8 cellular contexts compared by ENCODE assay signal in the genomic region with DNA sequence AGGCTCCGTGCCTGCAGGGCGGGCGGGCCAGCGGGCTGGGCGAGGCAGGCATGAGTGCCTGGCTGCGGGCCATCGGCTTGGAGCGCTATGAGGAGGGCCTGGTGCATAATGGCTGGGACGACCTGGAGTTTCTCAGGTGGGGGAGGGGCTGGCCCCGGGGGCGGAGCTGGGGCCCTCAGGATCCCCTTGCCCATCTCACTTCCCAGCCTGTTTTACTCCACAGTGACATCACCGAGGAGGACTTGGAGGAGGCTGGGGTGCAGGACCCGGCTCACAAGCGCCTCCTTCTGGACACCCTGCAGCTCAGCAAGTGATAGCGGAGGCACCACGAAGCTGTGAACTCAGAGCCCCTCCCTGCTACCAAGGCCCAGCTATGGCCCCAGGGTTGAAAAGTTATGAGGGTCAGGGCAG. TPM values are rescaled to one million over a fixed set of nuclear protein-coding genes. Genes with fewer than 3 reads are reported as not detected.
DNase-seq lines count a peak whose midpoint lies in the region; ATAC-seq, FAIRE-seq and TF ChIP-seq lines count a peak whose summit lies in the region.

No MANE protein-coding gene starts in this region.

- intact Hi-C loops in pancreas (cut with DNase I) = no loop called here

- no peak overlapping the region for H3K4me3 Mint-ChIP-seq in activated T-helper 17 cell treated with anti-CD3 and anti-CD28 coated beads, Interleukin-2, amount 50 U/mL, for 72 hours
- no peak overlapping the region for H3K4me3 Mint-ChIP-seq in glutamatergic neuron (ENCODE audit: unreplicated experiment)

- peaks cover 0 to 27% (median 3%) of the 10 kb centered on the region in 3 donors for H3K36me3 ChIP-seq in pancreas

- peaks cover 0 to under 1% (median 0%) of the 10 kb centered on the region in 4 donors for H3K27me3 ChIP-seq in pancreas

- peaks cover 45% of the 10 kb centered on the region for H3K36me3 Mint-ChIP-seq in activated T-helper 17 cell treated with anti-CD3 and anti-CD28 coated beads, Interleukin-2, amount 50 U/mL, for 72 hours (ENCODE audit: low read depth)
- no peaks in the 10 kb centered on the region for H3K36me3 Mint-ChIP-seq in glutamatergic neuron (ENCODE audit: unreplicated experiment)

- no peak overlapping the region for H3K4me3 ChIP-seq in AG10803 (ENCODE audit: low read length)
- no peak overlapping the region for H3K4me3 ChIP-seq in pancreas

- WGBS in pancreas, 2 donors = 40 to 48% methylated on average over 16 of the region's 16 CpGs

- H3K4me1 ChIP-seq in pancreas = peaks cover 0 to 14% (median 9%) of the 10 kb centered on the region in 3 donors

- peak; percentile 74 for ATAC-seq in activated T-helper 17 cell treated with anti-CD3 and anti-CD28 coated beads, Interleukin-2, amount 50 U/mL, for 72 hours (replicated peaks)
- ATAC-seq in pancreas = peak; percentile 54 to 77 (median 72)
- ATAC-seq in HG03432 (IDR thresholded peaks at IDR 0.05; ENCODE audit: unreplicated experiment) = no peak
- ATAC-seq in HG02870 (IDR thresholded peaks at IDR 0.05; ENCODE audit: unreplicated experiment) = no peak

- H3K9me3 Mint-ChIP-seq in activated T-helper 17 cell treated with anti-CD3 and anti-CD28 coated beads, Interleukin-2, amount 50 U/mL, for 72 hours = no peaks in the 10 kb centered on the region
- H3K9me3 Mint-ChIP-seq in glutamatergic neuron (ENCODE audit: unreplicated experiment) = peaks cover 2% of the 10 kb centered on the region

- DNase-seq in AG10803 (ENCODE audit: low read depth) = peak; percentile 61
- peak; percentile 75 for DNase-seq in GM18507 (ENCODE audit: extremely low spot score, insufficient read length, low read depth)
- peak; percentile 75 for DNase-seq in NCI-H69 (lab: John Stamatoyannopoulos, UW)
- peak; percentile 83 for DNase-seq in glutamatergic neuron
- DNase-seq in pancreas = peak in 5 of 6 donors; percentile 52 to 78 (median 68)

- H3K27me3 Mint-ChIP-seq in activated T-helper 17 cell treated with anti-CD3 and anti-CD28 coated beads, Interleukin-2, amount 50 U/mL, for 72 hours = peaks cover 30% of the 10 kb centered on the region
- H3K27me3 Mint-ChIP-seq in glutamatergic neuron (ENCODE audit: unreplicated experiment) = peaks cover 27% of the 10 kb centered on the region

- H3K27ac Mint-ChIP-seq in activated T-helper 17 cell treated with anti-CD3 and anti-CD28 coated beads, Interleukin-2, amount 50 U/mL, for 72 hours = no peak overlapping the region
- H3K27ac Mint-ChIP-seq in glutamatergic neuron (ENCODE audit: unreplicated experiment) = no peak overlapping the region

- H3K4me1 Mint-ChIP-seq in activated T-helper 17 cell treated with anti-CD3 and anti-CD28 coated beads, Interleukin-2, amount 50 U/mL, for 72 hours = peaks cover 13% of the 10 kb centered on the region
- peaks cover 4% of the 10 kb centered on the region for H3K4me1 Mint-ChIP-seq in glutamatergic neuron (ENCODE audit: low read depth, unreplicated experiment)

- peak; percentile 68 for FAIRE-seq in GM18507 (lab: Jason Lieb, UNC)
- FAIRE-seq in pancreas (lab: Jason Lieb, UNC) = no peak

- H3K9me3 ChIP-seq in pancreas = no peaks in the 10 kb centered on the region

- peak; percentile 71 for TF ChIP-seq CTCF in AG10803 (conservative IDR thresholded peaks at IDR 0.05; ENCODE audit: low read length)
- TF ChIP-seq CTCF in glutamatergic neuron (IDR thresholded peaks at IDR 0.05; ENCODE audit: partially characterized antibody, unreplicated experiment) = peak; percentile 82
- peak; percentile 44 to 53 (median 52) for TF ChIP-seq CTCF in pancreas (IDR thresholded peaks at IDR 0.05)

- no peak overlapping the region for H3K27ac ChIP-seq in pancreas

RNA-seq across cellular contexts. Expression of a gene that starts 5.9 kb away (rescaled TPM):
- not detected for total RNA-seq in activated T-helper 17 cell treated with anti-CD3 and anti-CD28 coated beads, Interleukin-2, amount 50 U/mL, for 72 hours
- total RNA-seq in glutamatergic neuron (ENCODE audit: unreplicated experiment) (12.0 TPM), pancreas (under 1 TPM in 1 of 6 donors, not detected in 5; 0.35 TPM)
- polyA plus RNA-seq in pancreas = under 1 TPM in 1 of 2 donors, not detected in 1; 0.61 TPM

RNA-seq across cellular contexts. Expression of a gene that starts 13.5 kb away (rescaled TPM):
- total RNA-seq in activated T-helper 17 cell treated with anti-CD3 and anti-CD28 coated beads, Interleukin-2, amount 50 U/mL, for 72 hours = 10 to 100 TPM; 69.3 to 86.6 TPM
- total RNA-seq in glutamatergic neuron (ENCODE audit: unreplicated experiment) = 62.8 TPM
- total RNA-seq in pancreas = 10 to 100 TPM; 46.3 to 94.7 (median 56.8) TPM
- 100 to 1,000 TPM in 1 of 2 donors, 10 to 100 TPM in 1; 78.4 to 131 TPM for polyA plus RNA-seq in pancreas

RNA-seq across cellular contexts. Expression of a gene that starts 21.5 kb away (rescaled TPM):
- not detected for total RNA-seq in activated T-helper 17 cell treated with anti-CD3 and anti-CD28 coated beads, Interleukin-2, amount 50 U/mL, for 72 hours
- total RNA-seq in glutamatergic neuron (ENCODE audit: unreplicated experiment) (not detected), pancreas (1 to 10 TPM in 4 of 6 donors, under 1 TPM in 2; 0.51 to 9.2 (median 4.7) TPM)
- 1 to 10 TPM; 1.3 to 2.4 TPM for polyA plus RNA-seq in pancreas

RNA-seq across cellular contexts. Expression of a gene that starts 46.1 kb away (rescaled TPM):
- not detected for total RNA-seq in activated T-helper 17 cell treated with anti-CD3 and anti-CD28 coated beads, Interleukin-2, amount 50 U/mL, for 72 hours
- not detected for total RNA-seq in glutamatergic neuron (ENCODE audit: unreplicated experiment)
- total RNA-seq in pancreas = 1 to 10 TPM; 1.2 to 6.2 (median 4.5) TPM
- 1 to 10 TPM; 2.4 to 8.3 TPM for polyA plus RNA-seq in pancreas

Comparison
In these comparisons a context has a peak if more than half of its experiments do, and no peak if none do; other contexts are left out.
1. ATAC-seq: peak in activated T-helper 17 cell treated with anti-CD3 and anti-CD28 coated beads, Interleukin-2, amount 50 U/mL, for 72 hours (single experiment) and pancreas (4 of 4); none in HG03432 (single experiment) and HG02870 (single experiment).
2. Peak in every context shown above with its lines, with median percentiles within 50 percentile points of each other: DNase-seq and CTCF ChIP-seq.